ENCODE assay signal across 19 cellular contexts in genomic region chr4:34723606-34724005, GRCh38.
"Had no signal": no experiment of that assay in that cellular context is flagged by ENCODE, and none has a peak within 500 bp of the region (broad histone marks: within the 10 kb centered on the region; RNA-seq: fewer than 3 reads in every experiment).

No MANE protein-coding gene starts in this region.

- ATAC-seq: activated CD8-positive, alpha-beta memory T cell treated with anti-CD3 and anti-CD28 coated beads, Interleukin-2, amount 10 ng/mL, durations not matched to agents 7 days and 5 days; left lung; right lobe of liver; stimulated activated effector memory CD8-positive, alpha-beta T cell treated with anti-CD3 and anti-CD28 coated beads, Interleukin-12 subunit alpha, Interleukin-12 subunit beta, amount 100 ng/mL, for 72 hours; T-cell; upper lobe of right lung had no signal

- DNase-seq: activated B cell treated with CpG ODN at 0.5 μM for 24 hours; activated CD4-positive, alpha-beta memory T cell treated with anti-CD3 and anti-CD28 coated beads for 36 hours; activated CD4-positive, alpha-beta T cell treated with anti-CD3 and anti-CD28 coated beads for 4 hours; activated CD8-positive, alpha-beta memory T cell treated with anti-CD3 and anti-CD28 coated beads, Interleukin-2, amount 10 ng/mL, durations not matched to agents 7 days and 5 days; amniotic stem cell; dermis blood vessel endothelial cell; kidney; left lung; right lobe of liver; stimulated activated CD4-positive, alpha-beta T cell treated with anti-CD3 and anti-CD28 coated beads, Interleukin-4, amount 100 ng/mL, for 24 hours; stomach; T-cell; T-helper 9 cell; upper lobe of right lung had no signal

- H3K36me3 Mint-ChIP-seq: activated CD4-positive, alpha-beta memory T cell treated with anti-CD3 and anti-CD28 coated beads for 36 hours; activated CD8-positive, alpha-beta memory T cell treated with anti-CD3 and anti-CD28 coated beads, Interleukin-2, amount 10 ng/mL, durations not matched to agents 7 days and 5 days; activated naive CD8-positive, alpha-beta T cell; stimulated activated effector memory CD8-positive, alpha-beta T cell treated with anti-CD3 and anti-CD28 coated beads, Interleukin-12 subunit alpha, Interleukin-12 subunit beta, amount 100 ng/mL, for 72 hours; T-cell had no signal

- H3K27me3 Mint-ChIP-seq: activated B cell treated with CpG ODN at 0.5 μM for 24 hours; activated CD4-positive, alpha-beta memory T cell treated with anti-CD3 and anti-CD28 coated beads for 36 hours; activated CD8-positive, alpha-beta memory T cell treated with anti-CD3 and anti-CD28 coated beads, Interleukin-2, amount 10 ng/mL, durations not matched to agents 7 days and 5 days; activated naive CD8-positive, alpha-beta T cell; T-cell had no signal

- H3K4me1 Mint-ChIP-seq: activated B cell treated with CpG ODN at 0.5 μM for 24 hours; activated CD8-positive, alpha-beta memory T cell treated with anti-CD3 and anti-CD28 coated beads, Interleukin-2, amount 10 ng/mL, durations not matched to agents 7 days and 5 days; stimulated activated effector memory CD8-positive, alpha-beta T cell treated with anti-CD3 and anti-CD28 coated beads, Interleukin-12 subunit alpha, Interleukin-12 subunit beta, amount 100 ng/mL, for 72 hours; T-cell had no signal

- H3K4me3 ChIP-seq: cardiac muscle cell, left lung, prostate gland, right lobe of liver, stomach, thoracic aorta, upper lobe of right lung had no signal

- H3K9me3 ChIP-seq: left lung, prostate gland, right lobe of liver, stomach, thoracic aorta, upper lobe of right lung had no signal

- H3K27ac ChIP-seq: cardiac muscle cell, left lung, prostate gland, right lobe of liver, stomach, thoracic aorta, upper lobe of right lung had no signal

- H3K4me3 Mint-ChIP-seq: activated B cell treated with CpG ODN at 0.5 μM for 24 hours; activated CD4-positive, alpha-beta memory T cell treated with anti-CD3 and anti-CD28 coated beads for 36 hours; activated CD8-positive, alpha-beta memory T cell treated with anti-CD3 and anti-CD28 coated beads, Interleukin-2, amount 10 ng/mL, durations not matched to agents 7 days and 5 days; activated naive CD8-positive, alpha-beta T cell; stimulated activated effector memory CD8-positive, alpha-beta T cell treated with anti-CD3 and anti-CD28 coated beads, Interleukin-12 subunit alpha, Interleukin-12 subunit beta, amount 100 ng/mL, for 72 hours; T-cell had no signal

- H3K36me3 ChIP-seq: cardiac muscle cell, left lung, prostate gland, right lobe of liver, stomach, thoracic aorta, upper lobe of right lung had no signal

- H3K4me1 ChIP-seq: left lung, prostate gland, right lobe of liver, stomach, upper lobe of right lung had no signal

- H3K27me3 ChIP-seq: cardiac muscle cell, left lung, right lobe of liver, stomach, upper lobe of right lung had no signal

- H3K27ac Mint-ChIP-seq: activated B cell treated with CpG ODN at 0.5 μM for 24 hours; activated CD4-positive, alpha-beta memory T cell treated with anti-CD3 and anti-CD28 coated beads for 36 hours; activated CD8-positive, alpha-beta memory T cell treated with anti-CD3 and anti-CD28 coated beads, Interleukin-2, amount 10 ng/mL, durations not matched to agents 7 days and 5 days; activated naive CD8-positive, alpha-beta T cell; stimulated activated effector memory CD8-positive, alpha-beta T cell treated with anti-CD3 and anti-CD28 coated beads, Interleukin-12 subunit alpha, Interleukin-12 subunit beta, amount 100 ng/mL, for 72 hours; T-cell had no signal
